ENCODE assay signal across 8 cellular contexts in the genomic region with DNA sequence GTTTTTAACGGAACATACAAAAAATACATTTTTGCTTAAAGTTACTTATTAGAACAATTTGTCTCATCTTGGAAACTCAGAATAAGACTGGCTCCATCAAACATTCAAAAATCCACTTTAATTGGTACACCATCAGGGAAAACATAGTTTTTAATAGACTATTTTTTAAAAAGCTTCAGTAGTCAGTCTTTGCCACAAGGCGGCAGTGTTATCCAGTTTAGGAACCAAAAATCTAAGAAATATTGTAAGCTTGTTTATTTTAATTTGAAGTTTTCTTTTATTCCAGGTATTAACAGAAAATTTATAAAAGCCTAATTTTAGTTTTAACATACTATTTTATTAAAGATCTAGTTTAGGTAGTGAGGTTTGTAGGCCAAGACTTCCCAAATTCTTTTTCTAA.
A peak's percentile ranks its signal among the peaks of the same experiment; 100 is the strongest.
DNase-seq lines count a peak whose midpoint lies in the region; ATAC-seq, FAIRE-seq and TF ChIP-seq lines count a peak whose summit lies in the region.

No MANE protein-coding gene starts in this region.

- no peak overlapping the region for H3K4me3 ChIP-seq in choroid plexus epithelial cell (ENCODE audit: low read depth, low read length)
- H3K4me3 ChIP-seq in pancreas = no peak overlapping the region

- DNase-seq in DMS153 treated with DMSO at 0.1 percent for 48 hours (lab: John Stamatoyannopoulos, UW; ENCODE audit: unreplicated experiment) = peak; percentile 0
- no peak for DNase-seq in DMS153 (lab: John Stamatoyannopoulos, UW)
- peak; percentile 2 for DNase-seq in M059J (ENCODE audit: low read depth)
- peak; percentile 28 for DNase-seq in choroid plexus epithelial cell (ENCODE audit: low read depth)
- DNase-seq in pancreas = no peak
- no peak for DNase-seq in activated T-cell treated with anti-CD3 and anti-CD28 coated beads for 4 hours
- no peak for DNase-seq in retina

- peak; percentile 99 for FAIRE-seq in pancreas (lab: Jason Lieb, UNC)

- no peaks in the 10 kb centered on the region for H3K4me1 ChIP-seq in pancreas

- no peaks in the 10 kb centered on the region for H3K9me3 ChIP-seq in pancreas

- peaks cover 0 to 6% (median 0%) of the 10 kb centered on the region in 4 donors for H3K27me3 ChIP-seq in pancreas

- no peak overlapping the region for H3K27ac ChIP-seq in pancreas

- H3K36me3 ChIP-seq in pancreas = no peaks in the 10 kb centered on the region

- ATAC-seq in pancreas (no peak), HG03571 (IDR thresholded peaks at IDR 0.05; ENCODE audit: unreplicated experiment) (no peak)

- WGBS in pancreas, 2 donors = 21 to 35% methylated on average over 2 of the region's 2 CpGs

- TF ChIP-seq CTCF in choroid plexus epithelial cell (conservative IDR thresholded peaks at IDR 0.05; ENCODE audit: low read depth, low read length) = peak; percentile 60
- TF ChIP-seq CTCF in pancreas (IDR thresholded peaks at IDR 0.05) = peak; percentile 37 to 69 (median 56)

- intact Hi-C loops in pancreas (cut with DNase I) = no loop called here

Comparison
In these comparisons a context has a peak if more than half of its experiments do, and no peak if none do; other contexts are left out.
1. DNase-seq: peak in DMS153 treated with DMSO at 0.1 percent for 48 hours (single experiment), M059J (single experiment) and choroid plexus epithelial cell (single experiment); none in DMS153 (single experiment), pancreas (0 of 6), activated T-cell treated with anti-CD3 and anti-CD28 coated beads for 4 hours (single experiment) and retina (single experiment).